In the genomic region with DNA sequence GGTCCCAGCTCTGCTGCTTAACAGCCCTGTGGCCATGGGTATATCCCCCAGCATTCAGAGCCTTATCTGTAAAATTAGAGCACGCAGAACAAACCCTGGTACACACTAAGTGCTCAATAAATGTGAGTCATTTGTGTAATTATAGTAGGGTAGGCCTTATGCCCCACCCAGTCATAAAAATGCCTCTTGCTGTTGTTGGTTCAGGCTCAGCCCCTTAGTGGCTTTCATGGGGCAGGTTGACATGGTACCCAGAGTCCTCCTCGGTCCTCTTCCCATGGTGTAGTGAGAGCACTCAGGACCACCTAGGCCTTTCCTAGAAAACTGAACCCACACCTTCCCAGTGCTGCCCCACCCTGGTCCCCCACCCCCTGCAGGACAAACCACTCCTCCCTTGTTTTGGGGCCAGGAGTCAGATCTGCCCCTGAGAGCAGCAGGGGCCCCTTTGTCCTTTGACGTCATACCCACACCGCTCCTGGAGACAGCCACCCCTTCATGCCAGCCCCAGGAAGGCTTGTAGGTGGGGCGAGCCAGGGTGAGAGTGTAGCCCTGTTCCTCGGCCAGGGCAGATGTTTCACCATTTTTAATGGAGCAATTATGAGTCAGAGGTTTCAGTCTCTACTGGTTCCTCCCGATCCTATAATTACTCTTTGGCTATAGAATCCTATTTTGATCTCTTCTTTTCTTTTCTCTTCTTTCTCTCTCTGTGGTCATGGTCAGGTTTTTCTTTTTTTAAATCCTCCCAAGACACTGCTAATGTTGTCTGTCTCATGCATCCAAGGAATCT, we compare ENCODE assay signal across 8 cellular contexts. TPM values are rescaled to one million over a fixed set of nuclear protein-coding genes. Genes with fewer than 3 reads are reported as not detected.
DNase-seq lines count a peak whose midpoint lies in the region; ATAC-seq and TF ChIP-seq lines count a peak whose summit lies in the region.

No MANE protein-coding gene starts in this region.

- peak overlapping the region; percentile 46 for H3K4me3 Mint-ChIP-seq in central memory CD8-positive, alpha-beta T cell

- ATAC-seq in central memory CD8-positive, alpha-beta T cell (replicated peaks; ENCODE audit: extremely low read depth, poor library complexity, severe bottlenecking): peak; percentile 47
- ATAC-seq in lung (ENCODE audit: insufficient read depth, low FRiP score) (peak; percentile 17), upper lobe of left lung (ENCODE audit: low FRiP score in 2 of 2) (peak; percentile 79 to 83), HG02610 (IDR thresholded peaks at IDR 0.05; ENCODE audit: unreplicated experiment) (no peak), HG02981 (IDR thresholded peaks at IDR 0.05; ENCODE audit: unreplicated experiment) (no peak)

- H3K27me3 Mint-ChIP-seq in central memory CD8-positive, alpha-beta T cell: no peaks in the 10 kb centered on the region

- peaks cover 15% of the 10 kb centered on the region for H3K36me3 Mint-ChIP-seq in central memory CD8-positive, alpha-beta T cell (ENCODE audit: insufficient read depth)

- WGBS in lung, 2 donors: 30 to 34% methylated on average over 7 of the region's 7 CpGs
- 20 to 24% methylated on average over 6 to 7 of the region's 7 CpGs for WGBS in upper lobe of left lung, 2 donors

- DNase-seq in ACHN: peak; percentile 69
- DNase-seq in GOT3 (lab: John Stamatoyannopoulos, UW): peak; percentile 51
- DNase-seq in RWPE1 (ENCODE audit: low spot score): peak; percentile 96
- DNase-seq in central memory CD8-positive, alpha-beta T cell (ENCODE audit: low spot score in 2 of 2): peak in 1 of 2 donors; percentile 56
- DNase-seq in lung (ENCODE audit: low spot score): peak; percentile 68
- DNase-seq in upper lobe of left lung: peak in 1 of 2 donors; percentile 84

- in situ Hi-C loops in ACHN (cut with HindIII; ENCODE audit: low pct_ligation_motif_present, low pct_unique_long_range_greater_than_20kb, low sequenced_read_pairs): no loop called here

- CTCF ChIA-PET in RWPE1 (lab: Yijun Ruan, JAX): no interaction called here

- TF ChIP-seq EP300 in upper lobe of left lung (IDR thresholded peaks at IDR 0.05): no peak

- H3K36me3 ChIP-seq in lung (ENCODE audit: control insufficient read depth in 2 of 2, insufficient read depth in 2 of 2, low read length in 2 of 2) (peaks cover 0 to 4% of the 10 kb centered on the region in 2 donors), upper lobe of left lung (peaks cover 0 to under 1% (median 0%) of the 10 kb centered on the region in 4 donors)

- TF ChIP-seq CTCF in RWPE1 (conservative IDR thresholded peaks at IDR 0.05; ENCODE audit: low read depth) (no peak), lung (IDR thresholded peaks at IDR 0.05; ENCODE audit: control extremely low read depth, extremely low read depth) (no peak), upper lobe of left lung (IDR thresholded peaks at IDR 0.05) (no peak)

- H3K27ac Mint-ChIP-seq in central memory CD8-positive, alpha-beta T cell (ENCODE audit: low read depth): peak overlapping the region; percentile 97

- H3K4me1 ChIP-seq in lung (ENCODE audit: control insufficient read depth in 2 of 2, insufficient read depth in 2 of 2, low read length in 2 of 2) (peaks cover 43 to 50% of the 10 kb centered on the region in 2 donors), upper lobe of left lung (peaks cover 96 to 100% (median 98%) of the 10 kb centered on the region in 4 donors)

- POLR2A ChIA-PET in RWPE1 (lab: Yijun Ruan, JAX; ENCODE audit: low non-redundant PET): interaction anchor here (0.8 kb wide), 3 partner anchors 22 to 68 kb away, joined by 3 to 5 read pairs (median 4); no protein-coding TSS in a partner anchor

- H3K9me3 ChIP-seq in lung (ENCODE audit: control insufficient read depth in 2 of 2, insufficient read depth in 1 of 2, low read length in 1 of 2) (no peaks in the 10 kb centered on the region), upper lobe of left lung (no peaks in the 10 kb centered on the region)

- peaks cover 79% of the 10 kb centered on the region for H3K4me1 Mint-ChIP-seq in central memory CD8-positive, alpha-beta T cell

- H3K27me3 ChIP-seq in lung (ENCODE audit: control insufficient read depth, insufficient read depth) (no peaks in the 10 kb centered on the region), upper lobe of left lung (no peaks in the 10 kb centered on the region)

- H3K27ac ChIP-seq in RWPE1: peak overlapping the region; percentile 100
- H3K27ac ChIP-seq in lung (ENCODE audit: low read depth in 1 of 2, low read length in 1 of 2): peak overlapping the region; percentile 95 to 98
- peak overlapping the region; percentile 92 to 96 (median 93) for H3K27ac ChIP-seq in upper lobe of left lung

- no peaks in the 10 kb centered on the region for H3K9me3 Mint-ChIP-seq in central memory CD8-positive, alpha-beta T cell

- peak in 1 of 4 donors; percentile 32 for TF ChIP-seq POLR2A in upper lobe of left lung (IDR thresholded peaks at IDR 0.05)

- H3K4me3 ChIP-seq in lung (no peak overlapping the region), upper lobe of left lung (no peak overlapping the region)

RNA-seq across cellular contexts. Expression of a gene that starts 36.8 kb away (rescaled TPM):
- total RNA-seq in lung (100 to 1,000 TPM; 339 to 552 TPM), upper lobe of left lung (100 to 1,000 TPM; 162 to 636 (median 512) TPM)
- 100 to 1,000 TPM; 229 to 394 TPM for polyA plus RNA-seq in lung

Comparison
In these comparisons a context has a peak if more than half of its experiments do, and no peak if none do; other contexts are left out.
1. ATAC-seq: peak in central memory CD8-positive, alpha-beta T cell (single experiment), lung (single experiment) and upper lobe of left lung (2 of 2); none in HG02610 (single experiment) and HG02981 (single experiment).
2. Peak in every context shown above with its lines, with median percentiles within 50 percentile points of each other: H3K27ac ChIP-seq.